1 cellular context compared by ENCODE assay signal in genomic region chr6:169169375-169169774, GRCh38.
TF ChIP-seq lines count a peak whose summit lies in the region.

No MANE protein-coding gene starts in this region.

TF ChIP-seq in GM23338, 12 proteins besides CTCF, POLR2A, EP300 and RAD21 (continued from another document):
- TF ChIP-seq ZNF462 (CRISPR knock-in tag; IDR thresholded peaks at IDR 0.05), result no peak
- no peak for TF ChIP-seq EZH2 (IDR thresholded peaks at IDR 0.05; ENCODE audit: low read depth, unreplicated experiment)
